In genomic region chr6:29577544-29577943, GRCh38 we compare ENCODE assay signal across 9 cellular contexts. TPM values are rescaled to one million over a fixed set of nuclear protein-coding genes. Genes with fewer than 3 reads are reported as not detected.
"Had no signal": no experiment of that assay in that cellular context is flagged by ENCODE, and none has a peak within 500 bp of the region (broad histone marks: within the 10 kb centered on the region; RNA-seq: fewer than 3 reads in every experiment).

No MANE protein-coding gene starts in this region.

- H3K27ac ChIP-seq: GM23248 had no signal

- FAIRE-seq: HTR-8/SVneo had no signal

- H3K9ac ChIP-seq: GM23248 had no signal

- H2AFZ ChIP-seq: GM23248 had no signal

- H3K4me3 ChIP-seq: GM23248, HAP-1 had no signal

- H3K4me1 ChIP-seq: HAP-1 had no signal

- H3K9me3 ChIP-seq: HAP-1 had no signal

- H3K36me3 ChIP-seq: HAP-1 had no signal

- DNase-seq: GM23248, GOT3, H7, KBM-7 had no signal

- ATAC-seq: HCT116 had no signal

RNA-seq across cellular contexts. Expression of gene OR2H2, which starts 7.4 kb away (rescaled TPM):
- total RNA-seq: GM23248, H4, H7, HT-29 had no signal
- polyA plus RNA-seq: GM23248 had no signal

RNA-seq across cellular contexts. Expression of gene UBD, which starts 18.0 kb away (rescaled TPM):
- total RNA-seq: GM23248, H7, HT-29 had no signal
- polyA plus RNA-seq: GM23248 had no signal
